1 cellular context compared by ENCODE assay signal in genomic region chr18:74281639-74282358, GRCh38.
TF ChIP-seq lines count a peak whose summit lies in the region.

No MANE protein-coding gene starts in this region.

TF ChIP-seq in HepG2, 621 proteins besides CTCF, POLR2A, EP300 and RAD21 (continued from another document and continues in another):
- no peak for TF ChIP-seq IKZF1 (IDR thresholded peaks at IDR 0.05)
- TF ChIP-seq SMC3 (IDR thresholded peaks at IDR 0.05; ENCODE audit: low read length) = peak; percentile 33
- 0 out of 2 replicates have a peak, but pooled peaks have one; percentile 45 for TF ChIP-seq ZNF224 (CRISPR knock-in tag; IDR thresholded peaks at IDR 0.05)
- 0 out of 2 replicates have a peak, but pooled peaks have one; percentile 34 for TF ChIP-seq IRF9 (CRISPR knock-in tag; IDR thresholded peaks at IDR 0.05; ENCODE audit: borderline replicate concordance)
- no peak; the same call in 1 of the 2 replicates for TF ChIP-seq THRA (CRISPR knock-in tag; IDR thresholded peaks at IDR 0.05; ENCODE audit: borderline replicate concordance)
- TF ChIP-seq MXD1 (CRISPR knock-in tag; IDR thresholded peaks at IDR 0.05) = no peak
- no peak for TF ChIP-seq CREB1 (IDR thresholded peaks at IDR 0.05)
- peak; percentile 33; the same call in 1 of the 2 replicates for TF ChIP-seq CREB1 (CRISPR knock-in tag; IDR thresholded peaks at IDR 0.05)
- TF ChIP-seq HIVEP1 (CRISPR knock-in tag; IDR thresholded peaks at IDR 0.05) = no peak
- no peak for TF ChIP-seq ELF3 (CRISPR knock-in tag; IDR thresholded peaks at IDR 0.05)
- 0 out of 2 replicates have a peak, but pooled peaks have one; percentile 25 for TF ChIP-seq TFDP2 (CRISPR knock-in tag; IDR thresholded peaks at IDR 0.05)
- TF ChIP-seq PRDM10 (CRISPR knock-in tag; IDR thresholded peaks at IDR 0.05; ENCODE audit: low read depth) = no peak
- peak; percentile 66 for TF ChIP-seq ZNF646 (CRISPR knock-in tag; IDR thresholded peaks at IDR 0.05)
- no peak for TF ChIP-seq MED8 (CRISPR knock-in tag; IDR thresholded peaks at IDR 0.05; ENCODE audit: insufficient replicate concordance)
- TF ChIP-seq FOXO1 (CRISPR knock-in tag; IDR thresholded peaks at IDR 0.05) = peak; percentile 33; the same call in 1 of the 2 replicates
- no peak for TF ChIP-seq ZNF644 (CRISPR knock-in tag; IDR thresholded peaks at IDR 0.05; ENCODE audit: low read depth)
- TF ChIP-seq ZNF318 (CRISPR knock-in tag; IDR thresholded peaks at IDR 0.05) = 0 out of 2 replicates have a peak, but pooled peaks have one; percentile 15
- TF ChIP-seq RXRB (CRISPR knock-in tag; IDR thresholded peaks at IDR 0.05; ENCODE audit: borderline replicate concordance) = peak; percentile 41; the same call in 1 of the 2 replicates
- no peak for TF ChIP-seq ZNF776 (CRISPR knock-in tag; IDR thresholded peaks at IDR 0.05)
- peak; percentile 40; the same call in 1 of the 2 replicates for TF ChIP-seq SOX5 (CRISPR knock-in tag; IDR thresholded peaks at IDR 0.05; ENCODE audit: borderline replicate concordance)
- no peak for TF ChIP-seq BCLAF1 (IDR thresholded peaks at IDR 0.05)
- peak; percentile 76 for TF ChIP-seq ZFY (CRISPR knock-in tag; IDR thresholded peaks at IDR 0.05)
- 0 out of 2 replicates have a peak, but pooled peaks have one; percentile 44 for TF ChIP-seq ZNF331 (CRISPR knock-in tag; IDR thresholded peaks at IDR 0.05)
